1 cellular context compared by ENCODE assay signal in genomic region chr4:1871471-1872021, GRCh38.
A peak's percentile ranks its signal among the peaks of the same experiment; 100 is the strongest.
TF ChIP-seq lines count a peak whose summit lies in the region.

No MANE protein-coding gene starts in this region.

TF ChIP-seq in GM12878, 131 proteins besides CTCF, POLR2A, EP300 and RAD21 (continued from another document):
- TF ChIP-seq, protein P1, sequence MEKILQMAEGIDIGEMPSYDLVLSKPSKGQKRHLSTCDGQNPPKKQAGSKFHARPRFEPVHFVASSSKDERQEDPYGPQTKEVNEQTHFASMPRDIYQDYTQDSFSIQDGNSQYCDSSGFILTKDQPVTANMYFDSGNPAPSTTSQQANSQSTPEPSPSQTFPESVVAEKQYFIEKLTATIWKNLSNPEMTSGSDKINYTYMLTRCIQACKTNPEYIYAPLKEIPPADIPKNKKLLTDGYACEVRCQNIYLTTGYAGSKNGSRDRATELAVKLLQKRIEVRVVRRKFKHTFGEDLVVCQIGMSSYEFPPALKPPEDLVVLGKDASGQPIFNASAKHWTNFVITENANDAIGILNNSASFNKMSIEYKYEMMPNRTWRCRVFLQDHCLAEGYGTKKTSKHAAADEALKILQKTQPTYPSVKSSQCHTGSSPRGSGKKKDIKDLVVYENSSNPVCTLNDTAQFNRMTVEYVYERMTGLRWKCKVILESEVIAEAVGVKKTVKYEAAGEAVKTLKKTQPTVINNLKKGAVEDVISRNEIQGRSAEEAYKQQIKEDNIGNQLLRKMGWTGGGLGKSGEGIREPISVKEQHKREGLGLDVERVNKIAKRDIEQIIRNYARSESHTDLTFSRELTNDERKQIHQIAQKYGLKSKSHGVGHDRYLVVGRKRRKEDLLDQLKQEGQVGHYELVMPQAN (conservative IDR thresholded peaks at IDR 0.05) = peak; percentile 44; the same call in 1 of the 2 replicates
- no peak for TF ChIP-seq STAT3 (IDR thresholded peaks at IDR 0.05; ENCODE audit: low read depth, low read length)
